In the genomic region with DNA sequence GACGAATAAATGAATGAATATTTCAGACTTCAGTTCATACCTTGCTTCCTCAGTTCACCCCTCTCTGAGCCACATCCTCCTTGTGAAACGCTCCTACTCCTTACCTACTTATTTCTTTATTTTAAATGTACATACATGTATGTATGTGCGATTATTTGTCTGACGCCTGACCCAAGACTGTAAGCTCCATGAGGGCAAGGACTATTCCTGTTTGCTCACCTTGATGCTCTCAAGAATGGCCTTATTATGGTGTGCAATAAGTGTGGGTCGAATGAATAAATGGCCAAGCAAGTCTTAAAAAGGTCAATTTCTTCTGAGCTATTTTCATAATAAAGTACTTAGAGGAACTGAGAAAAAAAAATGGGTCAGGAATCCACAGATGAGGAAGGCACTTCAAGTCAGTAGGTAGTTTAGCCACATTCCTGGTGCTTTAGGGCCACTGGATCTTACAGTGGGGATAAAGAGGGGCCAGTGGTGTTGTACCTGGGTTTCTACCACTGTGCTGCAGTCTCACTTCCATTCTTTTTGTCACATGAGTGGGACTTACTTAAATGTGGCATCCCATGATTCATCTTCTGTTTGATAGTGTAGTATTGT, we compare ENCODE assay signal across 37 cellular contexts.
DNase-seq lines count a peak whose midpoint lies in the region; ATAC-seq, FAIRE-seq and TF ChIP-seq lines count a peak whose summit lies in the region.
"Had no signal": no experiment of that assay in that cellular context is flagged by ENCODE, and none has a peak within 500 bp of the region (broad histone marks: within the 10 kb centered on the region; RNA-seq: fewer than 3 reads in every experiment).

No MANE protein-coding gene starts in this region.

- no peaks in the 10 kb centered on the region for H3K79me2 ChIP-seq in SK-N-SH (ENCODE audit: insufficient read depth)
- H3K79me2 ChIP-seq in K562 (ENCODE audit: control insufficient read depth, insufficient read depth, low read length): no peaks in the 10 kb centered on the region

- no peak for TF ChIP-seq EP300 in SK-N-SH (IDR thresholded peaks at IDR 0.05; ENCODE audit: borderline replicate concordance in 1 of 2, low read depth in 1 of 2, low read length in 1 of 2)
- TF ChIP-seq EP300 in K562 (IDR thresholded peaks at IDR 0.05; ENCODE audit: low read length): no peak

- no peak overlapping the region for H3K9ac ChIP-seq in SK-N-SH
- no peak overlapping the region for H3K9ac ChIP-seq in K562 (ENCODE audit: insufficient read depth in 1 of 2, low read depth in 2 of 2, low read length in 2 of 2)

- H3K4me1 Mint-ChIP-seq in mesothelial cell of epicardium: peaks cover 68% of the 10 kb centered on the region
- H3K4me1 Mint-ChIP-seq: activated CD4-positive, alpha-beta T cell treated with anti-CD3 and anti-CD28 coated beads, Interleukin-2, amount 10 ng/mL, durations not matched to agents 24 days and 14 days; activated CD8-positive, alpha-beta memory T cell treated with anti-CD3 and anti-CD28 coated beads, Interleukin-2, amount 10 ng/mL, durations not matched to agents 7 days and 5 days; activated naive CD8-positive, alpha-beta T cell treated with anti-CD3 and anti-CD28 coated beads, Interleukin-2, amount 10 ng/mL, durations not matched to agents 7 days and 5 days had no signal

- no peak overlapping the region for H3K4me3 ChIP-seq in SK-N-SH (ENCODE audit: low read depth in 2 of 2, low read length in 1 of 2)
- H3K4me3 ChIP-seq in K562: no peak overlapping the region
- no peak overlapping the region for H3K4me3 ChIP-seq in vagina
- H3K4me3 ChIP-seq: colonic mucosa, Peyer's patch, prostate gland, sigmoid colon, upper lobe of right lung had no signal

- in situ Hi-C loops in K562 (cut with MboI): no loop called here

- H3K36me3 ChIP-seq in SK-N-SH (replicated peaks in 1 of 2; ENCODE audit: control insufficient read depth in 1 of 2, insufficient read depth in 2 of 2, low read length in 1 of 2): no peaks in the 10 kb centered on the region
- H3K36me3 ChIP-seq in K562 (ENCODE audit: control insufficient read depth, insufficient read depth, low read length): no peaks in the 10 kb centered on the region
- no peaks in the 10 kb centered on the region for H3K36me3 ChIP-seq in vagina
- H3K36me3 ChIP-seq: colonic mucosa, neutrophil, Peyer's patch, prostate gland, sigmoid colon, upper lobe of right lung had no signal

- no peaks in the 10 kb centered on the region for H3K9me3 Mint-ChIP-seq in mesothelial cell of epicardium
- H3K9me3 Mint-ChIP-seq: activated CD4-positive, alpha-beta T cell treated with anti-CD3 and anti-CD28 coated beads, Interleukin-2, amount 10 ng/mL, durations not matched to agents 24 days and 14 days; activated naive CD8-positive, alpha-beta T cell treated with anti-CD3 and anti-CD28 coated beads, Interleukin-2, amount 10 ng/mL, durations not matched to agents 7 days and 5 days; activated T-cell treated with anti-CD3 and anti-CD28 coated beads, Interleukin-2, amount 50 U/mL, for 4 hours had no signal

- TF ChIP-seq RAD21 in SK-N-SH (IDR thresholded peaks at IDR 0.05; ENCODE audit: low read length) (no peak), K562 (CRISPR knock-in tag; conservative IDR thresholded peaks at IDR 0.05 in 1 of 2, IDR thresholded peaks at IDR 0.05 in 1 of 2) (no peak)

- POLR2A ChIA-PET in SK-N-SH (lab: Yijun Ruan, JAX) (interaction anchor here (0.8 to 1.7 kb wide), 2 partner anchors 39 to 74 kb away, joined by 3 to 8 read pairs; no protein-coding TSS in a partner anchor), K562 (lab: Yijun Ruan, JAX) (no interaction called here)

- DNase-seq in SK-N-SH: no peak
- DNase-seq in K562 (ENCODE audit: extremely low read depth in 1 of 4, low spot score in 3 of 4): no peak
- no peak for DNase-seq in mesothelial cell of epicardium (ENCODE audit: low spot score in 2 of 2, unreplicated experiment in 2 of 2)
- DNase-seq in vagina (ENCODE audit: extremely low spot score in 2 of 2): no peak
- no peak for DNase-seq in T1000 (lab: John Stamatoyannopoulos, UW)
- DNase-seq in activated CD4-positive, alpha-beta T cell treated with anti-CD3 and anti-CD28 coated beads, Interleukin-2, amount 50 U/mL, for 4 hours: no peak
- DNase-seq in SIG-M5 treated with dmso at 0.1 percent for 504 hours (lab: John Stamatoyannopoulos, UW; ENCODE audit: unreplicated experiment): no peak
- DNase-seq: activated CD4-positive, alpha-beta T cell treated with anti-CD3 and anti-CD28 coated beads, Interleukin-2, amount 10 ng/mL, durations not matched to agents 24 days and 14 days; activated CD8-positive, alpha-beta memory T cell treated with anti-CD3 and anti-CD28 coated beads, Interleukin-2, amount 10 ng/mL, durations not matched to agents 7 days and 5 days; activated gamma-delta T cell; activated naive CD8-positive, alpha-beta T cell treated with anti-CD3 and anti-CD28 coated beads, Interleukin-2, amount 10 ng/mL, durations not matched to agents 7 days and 5 days; activated T-cell treated with anti-CD3 and anti-CD28 coated beads, Interleukin-2, amount 50 U/mL, for 4 hours; aorta; colonic mucosa; DND-41; effector CD4-positive, alpha-beta T cell; GF-D8; H7; mesenchymal stem cell; NCI-H1436; NCI-H2081 treated with DMSO at 0.1 percent for 48 hours; NCI-H2227 treated with DMSO at 0.1 percent for 48 hours; Peyer's patch; SHP77 treated with DMSO at 0.1 percent for 48 hours; sigmoid colon; stimulated activated CD4-positive, alpha-beta T cell treated with anti-CD3 and anti-CD28 coated beads, Interleukin-15, amount 100 ng/mL, for 24 hours; substantia nigra; T-helper 9 cell; upper lobe of right lung had no signal

- no peak overlapping the region for H3K4me2 ChIP-seq in SK-N-SH
- no peak overlapping the region for H3K4me2 ChIP-seq in K562 (ENCODE audit: insufficient read depth, low read length)

- no TSS peak for BruUV-seq in K562 (replicated peaks; lab: Mats Ljungman, UMichigan)

- FAIRE-seq in K562 (lab: Jason Lieb, UNC): no peak
- FAIRE-seq: GM19239 had no signal

- no peaks in the 10 kb centered on the region for H3K9me1 ChIP-seq in K562 (ENCODE audit: control insufficient read depth, insufficient read depth, low read length)

- H3K27ac ChIP-seq in SK-N-SH (ENCODE audit: low read depth in 2 of 2, low read length in 1 of 2) (peak overlapping the region; percentile 80 to 82), K562 (ENCODE audit: extremely low read depth, low read depth, low read length) (no peak overlapping the region), vagina (peak overlapping the region; percentile 36)
- H3K27ac ChIP-seq: 22Rv1, colonic mucosa, epithelial cell of prostate, neutrophil, Peyer's patch, prostate gland, sigmoid colon, upper lobe of right lung had no signal

- intact Hi-C loops in K562 (cut with micrococcal nuclease) (no loop called here), vagina (cut with DNase I) (no loop called here)

- peaks cover 8% of the 10 kb centered on the region for H3F3A ChIP-seq in SK-N-SH (replicated peaks; ENCODE audit: insufficient read depth)

- H4K20me1 ChIP-seq in SK-N-SH (ENCODE audit: insufficient read depth) (no peaks in the 10 kb centered on the region), K562 (replicated peaks; ENCODE audit: control insufficient read depth, insufficient read depth, low read length) (no peaks in the 10 kb centered on the region)

- no peak for TF ChIP-seq CTCF in SK-N-SH (IDR thresholded peaks at IDR 0.05)
- TF ChIP-seq CTCF in K562 (IDR thresholded peaks at IDR 0.05 in 2 of 3, conservative IDR thresholded peaks at IDR 0.05 in 1 of 3; ENCODE audit: insufficient read depth in 2 of 3, low read depth in 1 of 3, low read length in 3 of 3): no peak
- TF ChIP-seq CTCF in mesothelial cell of epicardium (IDR thresholded peaks at IDR 0.05; ENCODE audit: unreplicated experiment): no peak
- TF ChIP-seq CTCF in vagina (IDR thresholded peaks at IDR 0.05): no peak

- H2AFZ ChIP-seq in SK-N-SH (ENCODE audit: low read depth) (no peak overlapping the region), K562 (ENCODE audit: low read depth, low read length) (no peak overlapping the region)

- H3K4me1 ChIP-seq in SK-N-SH (ENCODE audit: control insufficient read depth in 1 of 2, insufficient read depth in 2 of 2, low read depth in 1 of 2, low read length in 1 of 2) (peaks cover 9 to 36% of the 10 kb centered on the region in 2 experiments), K562 (replicated peaks in 1 of 2; ENCODE audit: control insufficient read depth in 2 of 2, insufficient read depth in 2 of 2, low read length in 2 of 2) (peaks cover 16 to 36% of the 10 kb centered on the region in 2 experiments), vagina (peaks cover 11% of the 10 kb centered on the region)
- H3K4me1 ChIP-seq: colonic mucosa, Peyer's patch, prostate gland, sigmoid colon had no signal

- H3K4me3 Mint-ChIP-seq in mesothelial cell of epicardium: no peak overlapping the region
- H3K4me3 Mint-ChIP-seq: activated CD4-positive, alpha-beta T cell treated with anti-CD3 and anti-CD28 coated beads, Interleukin-2, amount 10 ng/mL, durations not matched to agents 24 days and 14 days; activated CD8-positive, alpha-beta memory T cell treated with anti-CD3 and anti-CD28 coated beads, Interleukin-2, amount 10 ng/mL, durations not matched to agents 7 days and 5 days; activated naive CD8-positive, alpha-beta T cell treated with anti-CD3 and anti-CD28 coated beads, Interleukin-2, amount 10 ng/mL, durations not matched to agents 7 days and 5 days; activated T-cell treated with anti-CD3 and anti-CD28 coated beads, Interleukin-2, amount 50 U/mL, for 4 hours; stimulated activated memory B cell treated with anti-CD40 and anti-IgM and Interleukin-4, amounts not matched to agents 10 μg/mL and 1 μg/mL and 100 μg/mL, for 72 hours had no signal

- H3K9me3 ChIP-seq in SK-N-SH (no peaks in the 10 kb centered on the region), K562 (replicated peaks; ENCODE audit: control insufficient read depth, insufficient read depth, low read depth, low read length) (no peaks in the 10 kb centered on the region), vagina (no peaks in the 10 kb centered on the region)
- H3K9me3 ChIP-seq: colonic mucosa, neutrophil, Peyer's patch, prostate gland, sigmoid colon, upper lobe of right lung had no signal

- H3K27me3 ChIP-seq in SK-N-SH (ENCODE audit: insufficient read depth) (no peaks in the 10 kb centered on the region), K562 (ENCODE audit: control insufficient read depth in 2 of 2, insufficient read depth in 2 of 2, low read length in 2 of 2) (peaks cover 4% of the 10 kb centered on the region in 2 experiments; a peak in 2 of 5 replicates), vagina (no peaks in the 10 kb centered on the region)
- H3K27me3 ChIP-seq: colonic mucosa, neutrophil, Peyer's patch, sigmoid colon, upper lobe of right lung had no signal

- H3K36me3 Mint-ChIP-seq in mesothelial cell of epicardium: no peaks in the 10 kb centered on the region
- H3K36me3 Mint-ChIP-seq: activated CD8-positive, alpha-beta memory T cell treated with anti-CD3 and anti-CD28 coated beads, Interleukin-2, amount 10 ng/mL, durations not matched to agents 7 days and 5 days; activated naive CD8-positive, alpha-beta T cell treated with anti-CD3 and anti-CD28 coated beads, Interleukin-2, amount 10 ng/mL, durations not matched to agents 7 days and 5 days; stimulated activated memory B cell treated with anti-CD40 and anti-IgM and Interleukin-4, amounts not matched to agents 10 μg/mL and 1 μg/mL and 100 μg/mL, for 72 hours had no signal

- CTCF ChIA-PET in SK-N-SH (lab: Yijun Ruan, JAX): interaction anchor here (1.4 to 7.0 kb wide), 4 partner anchors 16 to 82 kb away, joined by 3 to 35 read pairs (median 5); no protein-coding TSS in a partner anchor
- CTCF ChIA-PET in K562 (lab: Yijun Ruan, JAX; ENCODE audit: low intra/inter-chr PET ratio): no interaction called here

- ATAC-seq in SK-N-SH treated with all-trans-retinoic acid at 6 μM for 48 hours (no peak), K562 (no peak)
- ATAC-seq: activated CD8-positive, alpha-beta memory T cell treated with anti-CD3 and anti-CD28 coated beads, Interleukin-2, amount 10 ng/mL, durations not matched to agents 7 days and 5 days; activated T-cell treated with anti-CD3 and anti-CD28 coated beads, Interleukin-2, amount 50 U/mL, for 4 hours; left lobe of liver; stimulated activated memory B cell treated with anti-CD40 and anti-IgM and Interleukin-4, amounts not matched to agents 10 μg/mL and 1 μg/mL and 100 μg/mL, for 72 hours had no signal

- no peak for TF ChIP-seq POLR2A in K562 (conservative IDR thresholded peaks at IDR 0.05)
- TF ChIP-seq POLR2A in vagina (IDR thresholded peaks at IDR 0.05): no peak

- WGBS in SK-N-SH (ENCODE audit: low lambda C conversion rate): 91% methylated on average over 5 of the region's 5 CpGs
- WGBS in K562 (ENCODE audit: insufficient coverage, low coverage, missing lambda C conversion rate): 54% methylated on average over 5 of the region's 5 CpGs

- peak overlapping the region; percentile 45 for H3K27ac Mint-ChIP-seq in mesothelial cell of epicardium
- H3K27ac Mint-ChIP-seq: activated CD4-positive, alpha-beta T cell treated with anti-CD3 and anti-CD28 coated beads, Interleukin-2, amount 10 ng/mL, durations not matched to agents 24 days and 14 days; activated CD8-positive, alpha-beta memory T cell treated with anti-CD3 and anti-CD28 coated beads, Interleukin-2, amount 10 ng/mL, durations not matched to agents 7 days and 5 days; activated naive CD8-positive, alpha-beta T cell treated with anti-CD3 and anti-CD28 coated beads, Interleukin-2, amount 10 ng/mL, durations not matched to agents 7 days and 5 days; stimulated activated memory B cell treated with anti-CD40 and anti-IgM and Interleukin-4, amounts not matched to agents 10 μg/mL and 1 μg/mL and 100 μg/mL, for 72 hours had no signal

- H3K27me3 Mint-ChIP-seq in mesothelial cell of epicardium (ENCODE audit: low read depth): no peaks in the 10 kb centered on the region

- no peaks in the 10 kb centered on the region for H3K9me2 ChIP-seq in SK-N-SH
